ENCODE assay signal across 13 cellular contexts in the genomic region with DNA sequence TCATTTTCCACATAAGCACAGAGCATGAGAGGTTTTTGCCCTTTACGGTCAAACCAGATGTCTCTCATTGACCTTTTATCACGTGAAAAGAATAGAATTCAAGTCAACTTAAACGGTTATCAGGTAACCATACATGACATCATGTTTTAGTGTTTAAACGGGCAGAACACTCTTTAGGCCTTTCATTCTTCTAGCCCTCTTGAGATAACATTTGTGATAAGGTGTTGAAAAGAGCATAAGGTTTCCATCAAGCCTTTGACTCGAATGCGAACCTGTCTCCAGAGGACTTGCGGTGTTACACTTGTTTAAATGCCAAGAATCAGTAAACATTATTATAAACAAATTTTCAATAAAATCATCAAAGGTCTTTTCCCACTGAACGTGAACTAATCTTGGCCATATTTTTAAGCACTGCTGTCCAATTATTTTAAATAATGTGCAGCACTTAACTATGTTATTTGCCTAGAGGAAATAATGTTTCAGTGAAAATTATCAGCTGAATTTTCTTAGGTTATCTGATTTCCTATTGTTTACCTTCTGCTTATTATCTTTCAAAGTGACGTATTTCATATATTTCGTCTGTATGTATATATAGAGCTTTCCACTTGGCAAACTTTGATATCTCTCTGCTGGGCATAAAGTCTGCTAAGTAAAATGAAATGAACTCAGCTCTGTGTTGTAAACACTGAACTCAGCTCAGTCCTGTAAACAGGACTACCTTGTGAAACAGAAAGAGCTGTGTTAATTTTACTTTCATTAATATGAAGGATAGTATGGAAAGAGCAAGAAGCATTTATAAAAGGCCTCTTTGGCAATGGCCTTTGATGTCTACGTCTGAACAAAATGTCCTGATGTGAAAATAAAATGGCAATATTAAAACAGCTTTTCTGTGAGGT. TPM values are rescaled to one million over a fixed set of nuclear protein-coding genes. Genes with fewer than 3 reads are reported as not detected.
"Had no signal": no experiment of that assay in that cellular context is flagged by ENCODE, and none has a peak within 500 bp of the region (broad histone marks: within the 10 kb centered on the region; RNA-seq: fewer than 3 reads in every experiment).

No MANE protein-coding gene starts in this region.

- ATAC-seq: activated CD8-positive, alpha-beta T cell treated with anti-CD3 and anti-CD28 coated beads for 36 hours; activated naive CD8-positive, alpha-beta T cell treated with anti-CD3 and anti-CD28 coated beads, Interleukin-2, amount 50 U/mL, for 24 hours; pancreas had no signal

- H3K27ac ChIP-seq: epithelial cell of prostate, pancreas, thyroid gland, uterus, VCaP had no signal

- FAIRE-seq: pancreas had no signal

- H3K4me1 ChIP-seq: pancreas, thyroid gland, uterus had no signal

- H3K9me3 ChIP-seq: pancreas, thyroid gland, uterus had no signal

- H3K4me3 ChIP-seq: pancreas, thyroid gland, uterus had no signal

- DNase-seq: activated CD4-positive, alpha-beta T cell treated with anti-CD3 and anti-CD28 coated beads for 4 hours; activated CD8-positive, alpha-beta memory T cell treated with anti-CD3 and anti-CD28 coated beads, Interleukin-2, amount 50 U/mL, for 4 hours; activated CD8-positive, alpha-beta T cell treated with anti-CD3 and anti-CD28 coated beads for 36 hours; activated naive CD4-positive, alpha-beta T cell; activated naive CD8-positive, alpha-beta T cell treated with anti-CD3 and anti-CD28 coated beads, Interleukin-2, amount 50 U/mL, for 24 hours; central memory CD4-positive, alpha-beta T cell; effector memory CD4-positive, alpha-beta T cell; pancreas; T1000; thyroid gland; uterus had no signal

- H3K36me3 ChIP-seq: pancreas, thyroid gland, uterus had no signal

- H3K27me3 ChIP-seq: pancreas, thyroid gland, uterus had no signal

RNA-seq across cellular contexts. Expression of a gene that starts 33.3 kb away (rescaled TPM):
- total RNA-seq: activated CD8-positive, alpha-beta T cell treated with anti-CD3 and anti-CD28 coated beads for 36 hours had no signal
